ENCODE assay signal across 14 cellular contexts in genomic region chr7:124959676-124960075, GRCh38. TPM values are rescaled to one million over a fixed set of nuclear protein-coding genes. Genes with fewer than 3 reads are reported as not detected.
DNase-seq lines count a peak whose midpoint lies in the region; TF ChIP-seq lines count a peak whose summit lies in the region.
"Had no signal": no experiment of that assay in that cellular context is flagged by ENCODE, and none has a peak within 500 bp of the region (broad histone marks: within the 10 kb centered on the region; RNA-seq: fewer than 3 reads in every experiment).

No MANE protein-coding gene starts in this region.

- in situ Hi-C loops in mammary epithelial cell (cut with MboI; ENCODE audit: low sequenced_read_pairs in 2 of 2): no loop called here
- in situ Hi-C loops in SK-MEL-5 (cut with HindIII; ENCODE audit: low pct_unique_long_range_greater_than_20kb, low sequenced_read_pairs): no loop called here

- dilution Hi-C loops in mammary epithelial cell (cut with HindIII; ENCODE audit: low sequenced_read_pairs): no loop called here

- CTCF ChIA-PET in mammary epithelial cell (lab: Charles Lee; ENCODE audit: low non-redundant PET): no interaction called here

- H3K27me3 ChIP-seq in mammary epithelial cell (ENCODE audit: insufficient read depth, low read length) (no peaks in the 10 kb centered on the region), breast epithelium (no peaks in the 10 kb centered on the region)

- H3K4me2 ChIP-seq in mammary epithelial cell (ENCODE audit: insufficient read depth, low read depth, low read length): no peak overlapping the region

- no peak overlapping the region for H2AFZ ChIP-seq in mammary epithelial cell (ENCODE audit: low read depth, low read length)
- H2AFZ ChIP-seq: GM23248 had no signal

- DNase-seq in mammary epithelial cell (peak; percentile 3), breast epithelium (ENCODE audit: low spot score in 2 of 2) (no peak), SK-MEL-5 (ENCODE audit: low read depth, low spot score) (peak; percentile 71), astrocyte of the hippocampus (ENCODE audit: low read depth, low spot score) (peak; percentile 61), glomerular visceral epithelial cell (ENCODE audit: extremely low spot score) (no peak), NCI-H1092 treated with DMSO at 0.1 percent for 48 hours (lab: John Stamatoyannopoulos, UW) (no peak), nucleus accumbens (lab: John Stamatoyannopoulos, UW) (no peak)
- no peak for DNase-seq in effector CD4-positive, alpha-beta T cell
- DNase-seq: Caco-2; CD8-positive, alpha-beta T cell; DMS53; GM23248; H9 had no signal

- H4K20me1 ChIP-seq in mammary epithelial cell (ENCODE audit: insufficient read depth, low read length): no peaks in the 10 kb centered on the region

- BruUV-seq in mammary epithelial cell (replicated peaks; lab: Mats Ljungman, UMichigan): no TSS peak

- no peaks in the 10 kb centered on the region for H3K36me3 ChIP-seq in mammary epithelial cell (ENCODE audit: insufficient read depth, low read length)
- H3K36me3 ChIP-seq in breast epithelium: no peaks in the 10 kb centered on the region

- no peaks in the 10 kb centered on the region for H3K9me3 ChIP-seq in mammary epithelial cell (replicated peaks; ENCODE audit: insufficient read depth, low read length)
- H3K9me3 ChIP-seq in breast epithelium: peaks cover 8 to 13% of the 10 kb centered on the region in 2 donors

- H3K79me2 ChIP-seq in mammary epithelial cell (ENCODE audit: insufficient read depth, low read length): no peaks in the 10 kb centered on the region

- no peak overlapping the region for H3K4me3 ChIP-seq in mammary epithelial cell (replicated peaks in 1 of 3; ENCODE audit: insufficient read depth in 1 of 3, low read depth in 2 of 3, low read length in 3 of 3)
- H3K4me3 ChIP-seq in breast epithelium: no peak overlapping the region
- H3K4me3 ChIP-seq: GM23248 had no signal

- intact Hi-C loops in mammary epithelial cell (cut with micrococcal nuclease): no loop called here
- intact Hi-C loops in breast epithelium (cut with DNase I; ENCODE audit: low total_unique reads): no loop called here

- TF ChIP-seq POLR2A in breast epithelium (IDR thresholded peaks at IDR 0.05): no peak

- no peak for TF ChIP-seq CTCF in mammary epithelial cell (conservative IDR thresholded peaks at IDR 0.05 in 1 of 2, IDR thresholded peaks at IDR 0.05 in 1 of 2; ENCODE audit: extremely low read depth in 1 of 2, insufficient read depth in 1 of 2, low read depth in 1 of 2, low read length in 2 of 2)
- no peak for TF ChIP-seq CTCF in breast epithelium (IDR thresholded peaks at IDR 0.05)

- WGBS in mammary epithelial cell (ENCODE audit: low coverage, missing lambda C conversion rate): 0% methylated on average over 1 of the region's 1 CpG

- H3K4me1 ChIP-seq in mammary epithelial cell (ENCODE audit: insufficient read depth, low read length) (no peaks in the 10 kb centered on the region), breast epithelium (no peaks in the 10 kb centered on the region)
- H3K4me1 ChIP-seq: Caco-2 had no signal

- H3K9ac ChIP-seq in mammary epithelial cell (ENCODE audit: insufficient read depth, low read length): no peak overlapping the region
- H3K9ac ChIP-seq: GM23248 had no signal

- H3K27ac ChIP-seq in mammary epithelial cell (ENCODE audit: insufficient read depth, low read depth, low read length): no peak overlapping the region
- H3K27ac ChIP-seq in breast epithelium: no peak overlapping the region
- H3K27ac ChIP-seq: 22Rv1, GM23248 had no signal

RNA-seq across cellular contexts. Expression of gene POT1, which starts 30.1 kb away (rescaled TPM):
- 10 to 100 TPM; 23.2 to 32.2 TPM for total RNA-seq in mammary epithelial cell
- polyA plus RNA-seq in mammary epithelial cell: 11.6 TPM
- 5.2 TPM for polyA minus RNA-seq in mammary epithelial cell
- total RNA-seq in breast epithelium: 10 to 100 TPM; 19.7 to 43.6 (median 35.1) TPM
- 55.0 and 70.6 TPM in 2 replicates for total RNA-seq in SK-MEL-5 (2014; rRNA removed; shearing (Covaris generic))
- 22.4 and 36.4 TPM in 2 replicates for polyA plus RNA-seq in SK-MEL-5 (2015; cell fraction: cytosol; rRNA removed)
- 91.4 and 127 TPM in 2 replicates for polyA plus RNA-seq in SK-MEL-5 (2015; cell fraction: nucleus; rRNA removed)

Comparison
In these comparisons a context has a peak if more than half of its experiments do, and no peak if none do; other contexts are left out.
1. DNase-seq: peak in mammary epithelial cell (single experiment), SK-MEL-5 (single experiment) and astrocyte of the hippocampus (single experiment); none in breast epithelium (0 of 2), glomerular visceral epithelial cell (single experiment), NCI-H1092 treated with DMSO at 0.1 percent for 48 hours (single experiment), effector CD4-positive, alpha-beta T cell (single experiment) and nucleus accumbens (0 of 56).